Comparison of ENCODE assay signal across 9 cellular contexts in genomic region chr2:170180031-170180566, GRCh38. TPM values are rescaled to one million over a fixed set of nuclear protein-coding genes. Genes with fewer than 3 reads are reported as not detected.
DNase-seq lines count a peak whose midpoint lies in the region; ATAC-seq, FAIRE-seq and TF ChIP-seq lines count a peak whose summit lies in the region.
"Had no signal": no experiment of that assay in that cellular context is flagged by ENCODE, and none has a peak within 500 bp of the region (broad histone marks: within the 10 kb centered on the region; RNA-seq: fewer than 3 reads in every experiment).

No MANE protein-coding gene starts in this region.

- H3K27ac Mint-ChIP-seq in activated CD8-positive, alpha-beta T cell treated with anti-CD3 and anti-CD28 coated beads for 36 hours: no peak overlapping the region
- no peak overlapping the region for H3K27ac Mint-ChIP-seq in endothelial cell (ENCODE audit: unreplicated experiment)

- intact Hi-C loops in kidney (cut with DNase I): no loop called here
- intact Hi-C loops in activated CD8-positive, alpha-beta T cell treated with anti-CD3 and anti-CD28 coated beads for 36 hours (cut with micrococcal nuclease): no loop called here

- H3K36me3 ChIP-seq in kidney (ENCODE audit: control insufficient read depth in 1 of 2, insufficient read depth in 2 of 2, low read length in 2 of 2): no peaks in the 10 kb centered on the region

- no peak overlapping the region for H3K9ac ChIP-seq in kidney (ENCODE audit: low read length in 2 of 2)

- no peaks in the 10 kb centered on the region for H3K36me3 Mint-ChIP-seq in activated CD8-positive, alpha-beta T cell treated with anti-CD3 and anti-CD28 coated beads for 36 hours (ENCODE audit: low read depth)
- no peaks in the 10 kb centered on the region for H3K36me3 Mint-ChIP-seq in endothelial cell (ENCODE audit: low read depth, unreplicated experiment)

- no peaks in the 10 kb centered on the region for H3K9me3 Mint-ChIP-seq in activated CD8-positive, alpha-beta T cell treated with anti-CD3 and anti-CD28 coated beads for 36 hours
- no peaks in the 10 kb centered on the region for H3K9me3 Mint-ChIP-seq in endothelial cell (ENCODE audit: unreplicated experiment)

- peaks cover 0 to 5% of the 10 kb centered on the region in 2 donors for H3K4me1 ChIP-seq in kidney (ENCODE audit: control insufficient read depth in 1 of 2, insufficient read depth in 1 of 2, low read depth in 1 of 2, low read length in 2 of 2)

- H3K4me1 Mint-ChIP-seq in activated CD8-positive, alpha-beta T cell treated with anti-CD3 and anti-CD28 coated beads for 36 hours (ENCODE audit: low read depth): peaks cover 10% of the 10 kb centered on the region
- no peaks in the 10 kb centered on the region for H3K4me1 Mint-ChIP-seq in endothelial cell (ENCODE audit: unreplicated experiment)

- H3K27ac ChIP-seq in kidney (ENCODE audit: low read depth in 2 of 2, low read length in 2 of 2): peak overlapping the region; percentile 26 to 75

- H3K9me3 ChIP-seq in kidney (ENCODE audit: control insufficient read depth in 1 of 2, low read length in 2 of 2): peaks cover 0 to 1% of the 10 kb centered on the region in 2 donors

- TF ChIP-seq CTCF in kidney (IDR thresholded peaks at IDR 0.05; ENCODE audit: borderline replicate concordance, extremely low read depth, insufficient read depth): no peak
- no peak for TF ChIP-seq CTCF in activated CD8-positive, alpha-beta T cell treated with anti-CD3 and anti-CD28 coated beads for 36 hours (IDR thresholded peaks at IDR 0.05)
- TF ChIP-seq CTCF in endothelial cell (IDR thresholded peaks at IDR 0.05; ENCODE audit: unreplicated experiment): no peak

- FAIRE-seq in kidney (lab: Jason Lieb, UNC): no peak
- FAIRE-seq: endothelial cell of umbilical vein had no signal

- no peaks in the 10 kb centered on the region for H3K27me3 Mint-ChIP-seq in activated CD8-positive, alpha-beta T cell treated with anti-CD3 and anti-CD28 coated beads for 36 hours
- H3K27me3 Mint-ChIP-seq in endothelial cell (ENCODE audit: unreplicated experiment): no peaks in the 10 kb centered on the region

- CTCF ChIA-PET in activated CD8-positive, alpha-beta T cell treated with anti-CD3 and anti-CD28 coated beads for 36 hours (lab: Charles Lee): no interaction called here

- POLR2A ChIA-PET in activated CD8-positive, alpha-beta T cell treated with anti-CD3 and anti-CD28 coated beads for 36 hours (lab: Charles Lee): no interaction called here

- ATAC-seq in GM18873 (IDR thresholded peaks at IDR 0.05; ENCODE audit: low FRiP score, unreplicated experiment) (peak; percentile 74), HG02571 (IDR thresholded peaks at IDR 0.05; ENCODE audit: unreplicated experiment) (peak; percentile 67), HG03571 (IDR thresholded peaks at IDR 0.05; ENCODE audit: unreplicated experiment) (peak; percentile 65)
- ATAC-seq in activated CD8-positive, alpha-beta T cell treated with anti-CD3 and anti-CD28 coated beads for 36 hours: no peak

- H3K4me3 ChIP-seq in kidney (ENCODE audit: low read length in 2 of 2): peak overlapping the region in 1 of 2 donors; percentile 9

- DNase-seq in kidney (no peak), amniotic stem cell (lab: John Stamatoyannopoulos, UW) (no peak), endothelial cell (ENCODE audit: low spot score) (no peak), SKM-1 (lab: John Stamatoyannopoulos, UW; ENCODE audit: unreplicated experiment) (no peak)
- no peak for DNase-seq in activated CD8-positive, alpha-beta T cell treated with anti-CD3 and anti-CD28 coated beads for 36 hours

- H3K4me3 Mint-ChIP-seq in activated CD8-positive, alpha-beta T cell treated with anti-CD3 and anti-CD28 coated beads for 36 hours: no peak overlapping the region
- H3K4me3 Mint-ChIP-seq in endothelial cell (ENCODE audit: unreplicated experiment): no peak overlapping the region

RNA-seq across cellular contexts. Expression of gene MYO3B, which starts 2.2 kb away (rescaled TPM):
- total RNA-seq in kidney: 6.4 TPM
- polyA plus RNA-seq in kidney (ENCODE audit: insufficient read depth, low read depth, low replicate concordance): 3.5 TPM
- total RNA-seq in activated CD8-positive, alpha-beta T cell treated with anti-CD3 and anti-CD28 coated beads for 36 hours: under 1 TPM; 0.09 to 0.20 TPM
- total RNA-seq in endothelial cell (ENCODE audit: unreplicated experiment): 1.3 TPM
- total RNA-seq: endothelial cell of umbilical vein had no signal
